ENCODE assay signal across 11 cellular contexts in genomic region chr3:43001094-43001553, GRCh38. TPM values are rescaled to one million over a fixed set of nuclear protein-coding genes. Genes with fewer than 3 reads are reported as not detected.
DNase-seq lines count a peak whose midpoint lies in the region; ATAC-seq, FAIRE-seq and TF ChIP-seq lines count a peak whose summit lies in the region.
"Had no signal": no experiment of that assay in that cellular context is flagged by ENCODE, and none has a peak within 500 bp of the region (broad histone marks: within the 10 kb centered on the region; RNA-seq: fewer than 3 reads in every experiment).

No MANE protein-coding gene starts in this region.

- H3K4me3 ChIP-seq in IMR-90 (ENCODE audit: insufficient read depth, low read depth, low read length) (no peak overlapping the region), liver (ENCODE audit: low read depth in 1 of 3, low read length in 3 of 3) (peak overlapping the region in 1 of 3 donors; percentile 3)

- POLR2A ChIA-PET in IMR-90 (lab: Charles Lee; ENCODE audit: unreplicated experiment) = no interaction called here

- TF ChIP-seq POLR2A in IMR-90 (IDR thresholded peaks at IDR 0.05; ENCODE audit: low read depth, low read length) = no peak

- no TSS peak for BruUV-seq in IMR-90 (replicated peaks; lab: Mats Ljungman, UMichigan)

- no peak overlapping the region for H2AK9ac ChIP-seq in IMR-90 (replicated peaks; ENCODE audit: low read depth, low read length, poor library complexity)

- TF ChIP-seq RAD21 in IMR-90 (IDR thresholded peaks at IDR 0.05; ENCODE audit: low read length) (no peak), liver (IDR thresholded peaks at IDR 0.05) (peak; percentile 48 to 69)

- TF ChIP-seq CTCF in IMR-90 (conservative IDR thresholded peaks at IDR 0.05; ENCODE audit: low read depth, low read length) (no peak), liver (IDR thresholded peaks at IDR 0.05; ENCODE audit: low read depth, low read length, missing input control) (no peak)

- H4K20me1 ChIP-seq in IMR-90 (ENCODE audit: insufficient read depth, low read length) = no peaks in the 10 kb centered on the region

- H3K27me3 ChIP-seq in IMR-90 (ENCODE audit: control insufficient read depth, insufficient read depth, low read length) = no peaks in the 10 kb centered on the region; the same call in 1 of the 2 replicates
- H3K27me3 ChIP-seq in liver (ENCODE audit: control insufficient read depth in 4 of 4, insufficient read depth in 4 of 4, low read length in 3 of 4) = no peaks in the 10 kb centered on the region

- no peaks in the 10 kb centered on the region for H3K9me1 ChIP-seq in IMR-90 (ENCODE audit: insufficient read depth, low read length)

- dilution Hi-C loops in IMR-90 (cut with HindIII; ENCODE audit: low sequenced_read_pairs, unreplicated experiment) = no loop called here

- no peak overlapping the region for H4K91ac ChIP-seq in IMR-90 (ENCODE audit: insufficient read depth, low read depth, low read length)

- peak; percentile 85 for DNase-seq in IMR-90
- DNase-seq in smooth muscle cell of the brain vasculature (ENCODE audit: low read depth, low spot score) = peak; percentile 62
- no peak for DNase-seq in activated CD4-positive, alpha-beta T cell treated with anti-CD3 and anti-CD28 coated beads, Interleukin-2, amount 50 U/mL, for 48 hours
- DNase-seq in stimulated activated naive CD4-positive, alpha-beta T cell treated with Interleukin-2 at 50 U/mL for 16 hours (lab: John Stamatoyannopoulos, UW) = no peak
- DNase-seq in NCI-H1417 treated with DMSO at 0.1 percent for 48 hours (lab: John Stamatoyannopoulos, UW) = no peak
- DNase-seq: activated naive CD4-positive, alpha-beta T cell treated with anti-CD3 and anti-CD28 coated beads, Interleukin-2, amount 50 U/mL, for 16 hours; NCI-H2081 treated with DMSO at 0.1 percent for 48 hours; T-helper 2 cell had no signal

- H2AFZ ChIP-seq in IMR-90 (replicated peaks; ENCODE audit: low read length, poor library complexity) = peak overlapping the region; percentile 16

- no peak overlapping the region for H2BK20ac ChIP-seq in IMR-90 (ENCODE audit: low read depth, low read length)

- H3K79me1 ChIP-seq in IMR-90 (ENCODE audit: low read depth in 1 of 2, low read length in 2 of 2) = no peaks in the 10 kb centered on the region

- no peak overlapping the region; the same call in 1 of the 2 replicates for H4K5ac ChIP-seq in IMR-90 (ENCODE audit: low read depth, low read length)

- no peaks in the 10 kb centered on the region for H3K9me3 ChIP-seq in IMR-90 (ENCODE audit: control insufficient read depth, insufficient read depth, low read length)
- H3K9me3 ChIP-seq in liver (ENCODE audit: control insufficient read depth in 4 of 4, low read length in 3 of 4) = no peaks in the 10 kb centered on the region

- H3K9ac ChIP-seq in IMR-90 (ENCODE audit: low read depth, low read length) = no peak overlapping the region
- no peak overlapping the region for H3K9ac ChIP-seq in liver (ENCODE audit: low read depth in 1 of 2, low read length in 2 of 2)

- H2BK15ac ChIP-seq in IMR-90 (ENCODE audit: low read depth, low read length) = no peak overlapping the region

- H3K4me2 ChIP-seq in IMR-90 (ENCODE audit: low read depth, low read length) = peak overlapping the region; percentile 6; the same call in 1 of the 2 replicates

- H2BK120ac ChIP-seq in IMR-90 (ENCODE audit: low read depth, low read length) = no peak overlapping the region

- intact Hi-C loops in IMR-90 (cut with micrococcal nuclease) = loop anchor here (5.0 kb wide), 1 partner anchor 91 kb away; no protein-coding TSS in a partner anchor

- H3K4me1 ChIP-seq in IMR-90 (ENCODE audit: control insufficient read depth, insufficient read depth, low read length) = peaks cover 6% of the 10 kb centered on the region; the same call in 1 of the 2 replicates
- peaks cover 7 to 65% (median 52%) of the 10 kb centered on the region in 4 donors for H3K4me1 ChIP-seq in liver (ENCODE audit: control insufficient read depth in 4 of 4, insufficient read depth in 4 of 4, low read length in 3 of 4)

- no peak overlapping the region for H4K8ac ChIP-seq in IMR-90 (ENCODE audit: low read depth in 2 of 2, low read length in 2 of 2)

- H3K56ac ChIP-seq in IMR-90 (ENCODE audit: extremely low read depth, insufficient read depth, low read length) = no peak overlapping the region

- WGBS in IMR-90 (ENCODE audit: extremely low coverage in 2 of 2, insufficient read length in 1 of 2), 2 experiments = no CpG with 5 or more reads among the region's 8 CpGs
- 24% methylated on average over 8 of the region's 8 CpGs for WGBS in liver

- ATAC-seq in IMR-90 (ENCODE audit: low read depth) (peak; percentile 83), HG03139 (IDR thresholded peaks at IDR 0.05; ENCODE audit: unreplicated experiment) (no peak)

- FAIRE-seq in endometrium (lab: Jason Lieb, UNC) = peak; percentile 93

- peak overlapping the region; percentile 7; the same call in 1 of the 2 replicates for H3K18ac ChIP-seq in IMR-90 (ENCODE audit: low read depth, low read length)

- H3K23ac ChIP-seq in IMR-90 (ENCODE audit: low read depth, low read length) = no peak overlapping the region

- CTCF ChIA-PET in IMR-90 (lab: Yijun Ruan, JAX) = no interaction called here

- no peaks in the 10 kb centered on the region for H3K36me3 ChIP-seq in IMR-90 (ENCODE audit: control insufficient read depth, insufficient read depth, low read length)
- no peaks in the 10 kb centered on the region for H3K36me3 ChIP-seq in liver (ENCODE audit: control insufficient read depth in 4 of 4, insufficient read depth in 3 of 4, low read depth in 1 of 4, low read length in 3 of 4)

- H2AK5ac ChIP-seq in IMR-90 (ENCODE audit: low read depth, low read length) = no peak overlapping the region

- H3K14ac ChIP-seq in IMR-90 (replicated peaks; ENCODE audit: low read depth, low read length) = no peak overlapping the region

- no peak overlapping the region for H2BK5ac ChIP-seq in IMR-90 (ENCODE audit: low read depth, low read length, poor library complexity, severe bottlenecking)

- no peak overlapping the region for H3K4ac ChIP-seq in IMR-90 (ENCODE audit: low read depth, low read length)

- H3K27ac ChIP-seq in IMR-90 (ENCODE audit: insufficient read depth, low read length) (peak overlapping the region; percentile 67; the same call in 1 of the 2 replicates), liver (ENCODE audit: low read depth in 1 of 2, low read length in 2 of 2) (peak overlapping the region; percentile 79 to 91)

- in situ Hi-C loops in IMR-90 (cut with MboI; ENCODE audit: low sequenced_read_pairs) = no loop called here

TF ChIP-seq in IMR-90, 13 proteins besides CTCF, POLR2A, EP300 and RAD21:
- TF ChIP-seq RFX5 (IDR thresholded peaks at IDR 0.05; ENCODE audit: low read depth, low read length) = no peak
- TF ChIP-seq CHD1 (IDR thresholded peaks at IDR 0.05; ENCODE audit: low read depth, low read length) = no peak
- TF ChIP-seq RCOR1 (IDR thresholded peaks at IDR 0.05; ENCODE audit: insufficient replicate concordance, low read length) = no peak
- no peak for TF ChIP-seq MAFK (IDR thresholded peaks at IDR 0.05; ENCODE audit: low read depth, low read length)
- TF ChIP-seq, protein P1, sequence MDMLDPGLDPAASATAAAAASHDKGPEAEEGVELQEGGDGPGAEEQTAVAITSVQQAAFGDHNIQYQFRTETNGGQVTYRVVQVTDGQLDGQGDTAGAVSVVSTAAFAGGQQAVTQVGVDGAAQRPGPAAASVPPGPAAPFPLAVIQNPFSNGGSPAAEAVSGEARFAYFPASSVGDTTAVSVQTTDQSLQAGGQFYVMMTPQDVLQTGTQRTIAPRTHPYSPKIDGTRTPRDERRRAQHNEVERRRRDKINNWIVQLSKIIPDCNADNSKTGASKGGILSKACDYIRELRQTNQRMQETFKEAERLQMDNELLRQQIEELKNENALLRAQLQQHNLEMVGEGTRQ (IDR thresholded peaks at IDR 0.05; ENCODE audit: low read depth, low read length) = peak; percentile 78; the same call in 1 of the 2 replicates
- TF ChIP-seq CEBPB (IDR thresholded peaks at IDR 0.05; ENCODE audit: low read depth, low read length) = no peak

TF ChIP-seq in liver, 16 proteins besides CTCF, POLR2A, EP300 and RAD21 (continues in another document):
- TF ChIP-seq, protein P2, sequence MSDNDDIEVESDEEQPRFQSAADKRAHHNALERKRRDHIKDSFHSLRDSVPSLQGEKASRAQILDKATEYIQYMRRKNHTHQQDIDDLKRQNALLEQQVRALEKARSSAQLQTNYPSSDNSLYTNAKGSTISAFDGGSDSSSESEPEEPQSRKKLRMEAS (IDR thresholded peaks at IDR 0.05) = peak; percentile 97
- TF ChIP-seq EGR1 (IDR thresholded peaks at IDR 0.05; ENCODE audit: low read depth in 2 of 2) (peak; percentile 36 to 40), GABPA (IDR thresholded peaks at IDR 0.05 in 1 of 2, conservative IDR thresholded peaks at IDR 0.05 in 1 of 2) (peak in 1 of 2 donors; percentile 12), JUND (IDR thresholded peaks at IDR 0.05) (peak; percentile 77 to 83), ATF3 (IDR thresholded peaks at IDR 0.05) (peak; percentile 60), SP1 (IDR thresholded peaks at IDR 0.05) (peak; percentile 90)

RNA-seq across cellular contexts. Expression of gene GASK1A, which starts 22.0 kb away (rescaled TPM):
- total RNA-seq in IMR-90 (2012; rRNA removed) (0.18 and 0.28 TPM in 2 replicates), liver (10 to 100 TPM in 1 of 2 donors, under 1 TPM in 1; 0.79 to 22.8 TPM)
- polyA plus RNA-seq in IMR-90 (2012; rRNA removed) (0.06 and 0.19 TPM in 2 replicates), liver (1 to 10 TPM; 4.1 to 5.1 TPM)
- polyA plus RNA-seq in IMR-90 (2012; cell fraction: cytosol; rRNA removed) = 0.09 and 0.14 TPM in 2 replicates
- 0.18 and 0.44 TPM in 2 replicates for polyA plus RNA-seq in IMR-90 (2012; cell fraction: nucleus; rRNA removed; ENCODE audit: low replicate concordance)

Comparison
In these comparisons a context has a peak if more than half of its experiments do, and no peak if none do; other contexts are left out.
1. DNase-seq: peak in IMR-90 (single experiment) and smooth muscle cell of the brain vasculature (single experiment); none in activated CD4-positive, alpha-beta T cell treated with anti-CD3 and anti-CD28 coated beads, Interleukin-2, amount 50 U/mL, for 48 hours (0 of 2), stimulated activated naive CD4-positive, alpha-beta T cell treated with Interleukin-2 at 50 U/mL for 16 hours (single experiment) and NCI-H1417 treated with DMSO at 0.1 percent for 48 hours (single experiment).